7 cellular contexts compared by ENCODE assay signal in genomic region chr1:206766251-206766856, GRCh38. TPM values are rescaled to one million over a fixed set of nuclear protein-coding genes. Genes with fewer than 3 reads are reported as not detected.
A peak's percentile ranks its signal among the peaks of the same experiment; 100 is the strongest.
DNase-seq lines count a peak whose midpoint lies in the region; ATAC-seq lines count a peak whose summit lies in the region.

No MANE protein-coding gene starts in this region.

- H3K4me3 Mint-ChIP-seq in T-helper 2 cell treated with Interferon-gamma antibody and Interleukin-4, amounts not matched to agents 5 μg/mL and 100 μg/mL, for 36 hours = peak overlapping the region; percentile 81
- H3K4me3 Mint-ChIP-seq in stimulated activated naive CD8-positive, alpha-beta T cell treated with anti-CD3 and anti-CD28 coated beads, Interleukin-15, Interleukin-2, amounts not matched to agents 100 ng/mL and 50 ng/mL, for 24 hours = peak overlapping the region; percentile 54

- peaks cover 2% of the 10 kb centered on the region for H3K36me3 Mint-ChIP-seq in T-helper 2 cell treated with Interferon-gamma antibody and Interleukin-4, amounts not matched to agents 5 μg/mL and 100 μg/mL, for 36 hours (ENCODE audit: low read depth)
- no peaks in the 10 kb centered on the region for H3K36me3 Mint-ChIP-seq in stimulated activated naive CD8-positive, alpha-beta T cell treated with anti-CD3 and anti-CD28 coated beads, Interleukin-15, Interleukin-2, amounts not matched to agents 100 ng/mL and 50 ng/mL, for 24 hours (ENCODE audit: low read depth)

- ATAC-seq in GM19025 (IDR thresholded peaks at IDR 0.05; ENCODE audit: low read depth, unreplicated experiment) = peak; percentile 35
- ATAC-seq in HG03159 (IDR thresholded peaks at IDR 0.05; ENCODE audit: unreplicated experiment) = peak; percentile 46

- DNase-seq in T-helper 2 cell treated with Interferon-gamma antibody and Interleukin-4, amounts not matched to agents 5 μg/mL and 100 μg/mL, for 36 hours (ENCODE audit: low spot score) = peak; percentile 80
- DNase-seq in amniotic stem cell (lab: John Stamatoyannopoulos, UW) = peak; percentile 22
- peak; percentile 40 for DNase-seq in mucosa of gallbladder (ENCODE audit: low spot score)
- no peak for DNase-seq in NCI-H1417 treated with DMSO at 0.1 percent for 48 hours (lab: John Stamatoyannopoulos, UW)

- peaks cover 5% of the 10 kb centered on the region for H3K9me3 Mint-ChIP-seq in T-helper 2 cell treated with Interferon-gamma antibody and Interleukin-4, amounts not matched to agents 5 μg/mL and 100 μg/mL, for 36 hours
- H3K9me3 Mint-ChIP-seq in stimulated activated naive CD8-positive, alpha-beta T cell treated with anti-CD3 and anti-CD28 coated beads, Interleukin-15, Interleukin-2, amounts not matched to agents 100 ng/mL and 50 ng/mL, for 24 hours = peaks cover 6% of the 10 kb centered on the region

- peak overlapping the region; percentile 85 for H3K27ac Mint-ChIP-seq in T-helper 2 cell treated with Interferon-gamma antibody and Interleukin-4, amounts not matched to agents 5 μg/mL and 100 μg/mL, for 36 hours
- H3K27ac Mint-ChIP-seq in stimulated activated naive CD8-positive, alpha-beta T cell treated with anti-CD3 and anti-CD28 coated beads, Interleukin-15, Interleukin-2, amounts not matched to agents 100 ng/mL and 50 ng/mL, for 24 hours = peak overlapping the region; percentile 84

- peaks cover 67% of the 10 kb centered on the region for H3K4me1 Mint-ChIP-seq in T-helper 2 cell treated with Interferon-gamma antibody and Interleukin-4, amounts not matched to agents 5 μg/mL and 100 μg/mL, for 36 hours (ENCODE audit: low read depth)
- peaks cover 75% of the 10 kb centered on the region for H3K4me1 Mint-ChIP-seq in stimulated activated naive CD8-positive, alpha-beta T cell treated with anti-CD3 and anti-CD28 coated beads, Interleukin-15, Interleukin-2, amounts not matched to agents 100 ng/mL and 50 ng/mL, for 24 hours (ENCODE audit: low read depth)

- peaks cover 16% of the 10 kb centered on the region for H3K27me3 Mint-ChIP-seq in T-helper 2 cell treated with Interferon-gamma antibody and Interleukin-4, amounts not matched to agents 5 μg/mL and 100 μg/mL, for 36 hours (ENCODE audit: low read depth)
- H3K27me3 Mint-ChIP-seq in stimulated activated naive CD8-positive, alpha-beta T cell treated with anti-CD3 and anti-CD28 coated beads, Interleukin-15, Interleukin-2, amounts not matched to agents 100 ng/mL and 50 ng/mL, for 24 hours = peaks cover 24% of the 10 kb centered on the region

RNA-seq across cellular contexts. Expression of gene IL19, which starts 4.2 kb away (rescaled TPM):
- not detected for total RNA-seq in mucosa of gallbladder

RNA-seq across cellular contexts. Expression of gene IL10, which starts 5.9 kb away (rescaled TPM):
- total RNA-seq in mucosa of gallbladder = 1.4 TPM
